In genomic region chr1:41108696-41109284, GRCh38 we compare ENCODE assay signal across 9 cellular contexts.
DNase-seq lines count a peak whose midpoint lies in the region; FAIRE-seq and TF ChIP-seq lines count a peak whose summit lies in the region.
"Had no signal": no experiment of that assay in that cellular context is flagged by ENCODE, and none has a peak within 500 bp of the region (broad histone marks: within the 10 kb centered on the region; RNA-seq: fewer than 3 reads in every experiment).

No MANE protein-coding gene starts in this region.

- H3K36me3 ChIP-seq in endothelial cell of umbilical vein (ENCODE audit: control insufficient read depth in 2 of 2, extremely low read depth in 1 of 2, insufficient read depth in 2 of 2, low read length in 2 of 2), result no peaks in the 10 kb centered on the region
- peaks cover 5% of the 10 kb centered on the region in 2 donors for H3K36me3 ChIP-seq in mucosa of rectum (ENCODE audit: control insufficient read depth in 2 of 2, insufficient read depth in 2 of 2, low read length in 2 of 2)
- H3K36me3 ChIP-seq in urinary bladder (ENCODE audit: insufficient read depth), result peaks cover 1% of the 10 kb centered on the region

- dilution Hi-C loops in endothelial cell of umbilical vein (cut with MboI; ENCODE audit: extremely low pct_ligation_motif_present, low sequenced_read_pairs), result no loop called here

- POLR2A ChIA-PET in endothelial cell of umbilical vein (lab: Charles Lee), result no interaction called here

- H3K79me2 ChIP-seq in endothelial cell of umbilical vein (ENCODE audit: control insufficient read depth, insufficient read depth, low read length), result no peaks in the 10 kb centered on the region

- peak overlapping the region; percentile 77 for H3K9ac ChIP-seq in endothelial cell of umbilical vein (replicated peaks; ENCODE audit: extremely low read depth, insufficient read depth, low read length)
- no peak overlapping the region for H3K9ac ChIP-seq in mucosa of rectum (ENCODE audit: low read depth in 1 of 2, low read length in 2 of 2)

- peak overlapping the region; percentile 77 for H3K4me2 ChIP-seq in endothelial cell of umbilical vein (ENCODE audit: insufficient read depth, low read length)

- TF ChIP-seq CTCF in endothelial cell of umbilical vein (IDR thresholded peaks at IDR 0.05; ENCODE audit: extremely low read depth in 1 of 2, insufficient read depth in 1 of 2, low read depth in 1 of 2, low read length in 2 of 2), result no peak

- H3K4me1 ChIP-seq in endothelial cell of umbilical vein (ENCODE audit: control insufficient read depth, extremely low read depth, insufficient read depth, low read length), result peaks cover 27% of the 10 kb centered on the region
- peaks cover 0 to 12% of the 10 kb centered on the region in 2 donors for H3K4me1 ChIP-seq in mucosa of rectum (ENCODE audit: control insufficient read depth in 2 of 2, insufficient read depth in 2 of 2, low read length in 2 of 2)
- no peaks in the 10 kb centered on the region for H3K4me1 ChIP-seq in urinary bladder (ENCODE audit: insufficient read depth)

- no TSS peak for BruUV-seq in endothelial cell of umbilical vein (replicated peaks; lab: Mats Ljungman, UMichigan)

- peak; percentile 36 for DNase-seq in NCI-H2196 (lab: John Stamatoyannopoulos, UW; ENCODE audit: unreplicated experiment)
- DNase-seq in NCI-H2196 treated with DMSO at 0.1 percent for 48 hours (lab: John Stamatoyannopoulos, UW; ENCODE audit: unreplicated experiment), result no peak
- no peak for DNase-seq in endothelial cell of umbilical vein (ENCODE audit: low read depth, low spot score)
- DNase-seq in stimulated activated CD4-positive, alpha-beta T cell treated with anti-CD3 and anti-CD28 coated beads, Interleukin-1b, Interleukin-23, amount 100 ng/mL, for 48 hours, result no peak
- no peak for DNase-seq in NCI-H1436 (lab: John Stamatoyannopoulos, UW)
- no peak for DNase-seq in medulla oblongata (ENCODE audit: extremely low spot score)
- DNase-seq: stimulated activated CD4-positive, alpha-beta T cell treated with anti-CD3 and anti-CD28 coated beads, Interleukin-4, amount 100 ng/mL, for 4 hours had no signal

- H3K9me3 ChIP-seq in endothelial cell of umbilical vein (replicated peaks; ENCODE audit: control insufficient read depth, insufficient read depth, low read length), result no peaks in the 10 kb centered on the region
- no peaks in the 10 kb centered on the region for H3K9me3 ChIP-seq in mucosa of rectum (ENCODE audit: control insufficient read depth in 2 of 2, low read length in 2 of 2)

- FAIRE-seq in endothelial cell of umbilical vein (lab: Jason Lieb, UNC), result no peak

- intact Hi-C loops in endothelial cell of umbilical vein (cut with micrococcal nuclease), result loop anchor here (2.0 kb wide), 3 partner anchors 14 to 94 kb away; no protein-coding TSS in a partner anchor

- no peaks in the 10 kb centered on the region for H3K27me3 ChIP-seq in endothelial cell of umbilical vein (ENCODE audit: control insufficient read depth in 2 of 2, insufficient read depth in 2 of 2, low read length in 2 of 2)
- no peaks in the 10 kb centered on the region for H3K27me3 ChIP-seq in mucosa of rectum (ENCODE audit: control insufficient read depth in 2 of 2, insufficient read depth in 2 of 2, low read length in 2 of 2)

- no peaks in the 10 kb centered on the region for H4K20me1 ChIP-seq in endothelial cell of umbilical vein (replicated peaks; ENCODE audit: control insufficient read depth, extremely low read depth, insufficient read depth, low read length)

- 60% methylated on average over 1 of the region's 1 CpG for WGBS in urinary bladder

- no peak overlapping the region for H2AFZ ChIP-seq in endothelial cell of umbilical vein (ENCODE audit: low read depth, low read length)

- H3K9me1 ChIP-seq in endothelial cell of umbilical vein (replicated peaks; ENCODE audit: control insufficient read depth, extremely low read depth, insufficient read depth, low read length), result no peaks in the 10 kb centered on the region

- TF ChIP-seq POLR2A in endothelial cell of umbilical vein (IDR thresholded peaks at IDR 0.05; ENCODE audit: low read depth, low read length), result no peak

- peak overlapping the region in 1 of 3 experiments; percentile 59 for H3K4me3 ChIP-seq in endothelial cell of umbilical vein (replicated peaks in 1 of 3; ENCODE audit: insufficient read depth in 1 of 3, low read depth in 1 of 3, low read length in 3 of 3)
- H3K4me3 ChIP-seq in mucosa of rectum (ENCODE audit: low read length in 2 of 2), result no peak overlapping the region
- no peak overlapping the region for H3K4me3 ChIP-seq in urinary bladder (ENCODE audit: low read depth, low read length)

- CTCF ChIA-PET in endothelial cell of umbilical vein (lab: Charles Lee), result interaction anchor here (1.1 to 2.3 kb wide), 3 partner anchors 11 to 64 kb away, joined by 3 to 13 read pairs (median 9); no protein-coding TSS in a partner anchor

- H3K27ac ChIP-seq in endothelial cell of umbilical vein (ENCODE audit: insufficient read depth, low read depth, low read length) (peak overlapping the region; percentile 95), mucosa of rectum (ENCODE audit: low read depth in 2 of 2, low read length in 2 of 2) (peak overlapping the region; percentile 52 to 59), urinary bladder (ENCODE audit: low read depth) (peak overlapping the region; percentile 95)

TF ChIP-seq in endothelial cell of umbilical vein, 7 proteins besides CTCF, POLR2A, EP300 and RAD21:
- TF ChIP-seq POLR2AphosphoS5 (IDR thresholded peaks at IDR 0.05; ENCODE audit: insufficient read depth, low read depth, low read length) (no peak), FOS (IDR thresholded peaks at IDR 0.05; ENCODE audit: borderline replicate concordance, insufficient read depth, low read length) (no peak), GATA2 (IDR thresholded peaks at IDR 0.05; ENCODE audit: insufficient read depth, insufficient read length, low read depth, low read length) (no peak), MAX (IDR thresholded peaks at IDR 0.05; ENCODE audit: insufficient read depth, insufficient read length) (no peak), EZH2 (IDR thresholded peaks at IDR 0.05; ENCODE audit: borderline replicate concordance, low read depth, low read length, severe bottlenecking) (no peak), JUN (IDR thresholded peaks at IDR 0.05; ENCODE audit: borderline replicate concordance, insufficient read depth, insufficient read length, low read depth) (no peak), MYC (IDR thresholded peaks at IDR 0.05; ENCODE audit: low read depth, low read length) (no peak)
